ENCODE assay signal across 14 cellular contexts in the genomic region with DNA sequence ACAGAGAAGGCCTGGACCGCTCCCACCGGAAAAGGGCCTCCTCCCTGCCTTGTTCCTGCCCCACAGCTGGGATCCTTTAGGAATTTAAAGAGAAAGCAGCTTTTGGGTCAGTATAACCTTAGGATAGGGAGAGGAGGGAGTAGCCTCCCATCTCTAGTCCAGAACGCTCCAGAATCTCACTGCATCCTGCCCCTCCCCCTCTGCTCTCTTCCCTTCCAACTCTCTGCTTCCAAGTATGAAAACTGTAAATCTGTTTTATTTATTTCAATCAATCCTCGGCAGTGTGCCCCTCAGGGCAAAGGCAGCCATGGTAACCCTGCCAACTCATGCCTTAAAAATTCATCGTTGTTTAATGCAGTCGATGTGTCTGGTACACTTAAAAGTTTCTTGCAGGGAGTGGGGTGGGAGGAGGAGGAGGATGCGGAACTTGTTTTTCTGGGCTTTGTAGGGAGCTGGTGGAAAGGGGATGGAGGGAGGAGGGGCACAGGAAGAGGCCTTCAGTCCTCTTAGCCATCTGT. TPM values are rescaled to one million over a fixed set of nuclear protein-coding genes. Genes with fewer than 3 reads are reported as not detected.
DNase-seq lines count a peak whose midpoint lies in the region; ATAC-seq, FAIRE-seq and TF ChIP-seq lines count a peak whose summit lies in the region.
"Had no signal": no experiment of that assay in that cellular context is flagged by ENCODE, and none has a peak within 500 bp of the region (broad histone marks: within the 10 kb centered on the region; RNA-seq: fewer than 3 reads in every experiment).

No MANE protein-coding gene starts in this region.

- TF ChIP-seq POLR2A in breast epithelium (IDR thresholded peaks at IDR 0.05): no peak

- TF ChIP-seq CTCF in breast epithelium (IDR thresholded peaks at IDR 0.05) (no peak), kidney (IDR thresholded peaks at IDR 0.05; ENCODE audit: borderline replicate concordance, extremely low read depth, insufficient read depth) (no peak), type B pancreatic cell (conservative IDR thresholded peaks at IDR 0.05) (no peak)

- no peak for FAIRE-seq in kidney (lab: Jason Lieb, UNC)
- FAIRE-seq: GM18507 had no signal

- H3K4me1 ChIP-seq in breast epithelium: peaks cover 15 to 40% of the 10 kb centered on the region in 2 donors
- H3K4me1 ChIP-seq in kidney (ENCODE audit: control insufficient read depth in 1 of 2, insufficient read depth in 1 of 2, low read depth in 1 of 2, low read length in 2 of 2): peaks cover 56 to 61% of the 10 kb centered on the region in 2 donors

- H3K27me3 ChIP-seq in breast epithelium: no peaks in the 10 kb centered on the region

- H3K27ac Mint-ChIP-seq in type B pancreatic cell: peak overlapping the region; percentile 94
- H3K27ac Mint-ChIP-seq: stimulated activated naive CD8-positive, alpha-beta T cell treated with anti-CD3 and anti-CD28 coated beads, Interleukin-15, Interleukin-2, amounts not matched to agents 100 ng/mL and 50 ng/mL, for 24 hours had no signal

- H3K9ac ChIP-seq in kidney (ENCODE audit: low read length in 2 of 2): no peak overlapping the region

- H3K27ac ChIP-seq in breast epithelium (peak overlapping the region; percentile 77 to 96), kidney (ENCODE audit: low read depth in 2 of 2, low read length in 2 of 2) (peak overlapping the region; percentile 76 to 81)

- no peaks in the 10 kb centered on the region for H3K36me3 ChIP-seq in breast epithelium
- no peaks in the 10 kb centered on the region for H3K36me3 ChIP-seq in kidney (ENCODE audit: control insufficient read depth in 1 of 2, insufficient read depth in 2 of 2, low read length in 2 of 2)

- peaks cover 9% of the 10 kb centered on the region for H3K36me3 Mint-ChIP-seq in type B pancreatic cell

- DNase-seq in HT1080 (ENCODE audit: low read depth) (peak; percentile 83), breast epithelium (ENCODE audit: low spot score in 2 of 2) (peak; percentile 64 to 75), kidney (no peak), type B pancreatic cell (ENCODE audit: extremely low spot score, unreplicated experiment) (no peak), NCI-H748 (lab: John Stamatoyannopoulos, UW; ENCODE audit: unreplicated experiment) (no peak), DMS153 (lab: John Stamatoyannopoulos, UW) (no peak), middle frontal gyrus (ENCODE audit: extremely low spot score, low spot score) (no peak)
- DNase-seq: central memory CD4-positive, alpha-beta T cell; NCI-H2081; nephron progenitor cell had no signal

- peaks cover 4% of the 10 kb centered on the region for H3K9me3 Mint-ChIP-seq in type B pancreatic cell
- H3K9me3 Mint-ChIP-seq: nephron progenitor cell; stimulated activated naive CD8-positive, alpha-beta T cell treated with anti-CD3 and anti-CD28 coated beads, Interleukin-15, Interleukin-2, amounts not matched to agents 100 ng/mL and 50 ng/mL, for 24 hours had no signal

- intact Hi-C loops in breast epithelium (cut with DNase I; ENCODE audit: low total_unique reads): no loop called here
- intact Hi-C loops in kidney (cut with DNase I): no loop called here

- H3K9me3 ChIP-seq in breast epithelium (no peaks in the 10 kb centered on the region), kidney (ENCODE audit: control insufficient read depth in 1 of 2, low read length in 2 of 2) (no peaks in the 10 kb centered on the region)

- H3K4me3 Mint-ChIP-seq in type B pancreatic cell: peak overlapping the region; percentile 76
- H3K4me3 Mint-ChIP-seq: nephron progenitor cell; stimulated activated naive CD8-positive, alpha-beta T cell treated with anti-CD3 and anti-CD28 coated beads, Interleukin-15, Interleukin-2, amounts not matched to agents 100 ng/mL and 50 ng/mL, for 24 hours had no signal

- no peaks in the 10 kb centered on the region for H3K27me3 Mint-ChIP-seq in type B pancreatic cell
- H3K27me3 Mint-ChIP-seq: stimulated activated naive CD8-positive, alpha-beta T cell treated with anti-CD3 and anti-CD28 coated beads, Interleukin-15, Interleukin-2, amounts not matched to agents 100 ng/mL and 50 ng/mL, for 24 hours had no signal

- peaks cover 28% of the 10 kb centered on the region for H3K4me1 Mint-ChIP-seq in type B pancreatic cell (ENCODE audit: unreplicated experiment)

- no peak for ATAC-seq in GM19035 (IDR thresholded peaks at IDR 0.05; ENCODE audit: unreplicated experiment)
- ATAC-seq: activated CD4-positive, CD25-positive, alpha-beta regulatory T cell treated with anti-CD3 and anti-CD28 coated beads, Interleukin-2, amount 50 U/mL, for 24 hours had no signal

- no peak overlapping the region for H3K4me3 ChIP-seq in breast epithelium
- no peak overlapping the region for H3K4me3 ChIP-seq in kidney (ENCODE audit: low read length in 2 of 2)

RNA-seq across cellular contexts. Expression of a gene that starts 21.2 kb away (rescaled TPM):
- 16.0 and 21.1 TPM in 2 replicates for total RNA-seq in HT1080 (2014; rRNA removed; shearing (Covaris generic))
- polyA plus RNA-seq in HT1080 (2015; cell fraction: cytosol; rRNA removed): 27.9 and 31.1 TPM in 2 replicates
- 29.9 and 40.8 TPM in 2 replicates for polyA plus RNA-seq in HT1080 (2015; cell fraction: nucleus; rRNA removed)
- total RNA-seq in breast epithelium (10 to 100 TPM in 2 of 3 donors, 1 to 10 TPM in 1; 9.4 to 28.8 (median 22.8) TPM), kidney (33.0 TPM), type B pancreatic cell (ENCODE audit: low replicate concordance) (92.2 and 118 TPM in 2 replicates)
- polyA plus RNA-seq in kidney (ENCODE audit: insufficient read depth, low read depth, low replicate concordance): 19.2 TPM

Comparison
In these comparisons a context has a peak if more than half of its experiments do, and no peak if none do; other contexts are left out.
1. DNase-seq: peak in HT1080 (single experiment) and breast epithelium (2 of 2); none in kidney (single experiment), type B pancreatic cell (single experiment), NCI-H748 (single experiment), DMS153 (single experiment) and middle frontal gyrus (single experiment).